ENCODE assay signal across 9 cellular contexts in genomic region chr4:102625232-102625930, GRCh38.
DNase-seq lines count a peak whose midpoint lies in the region; ATAC-seq, FAIRE-seq and TF ChIP-seq lines count a peak whose summit lies in the region.
"Had no signal": no experiment of that assay in that cellular context is flagged by ENCODE, and none has a peak within 500 bp of the region (broad histone marks: within the 10 kb centered on the region; RNA-seq: fewer than 3 reads in every experiment).

No MANE protein-coding gene starts in this region.

- H3K27me3 Mint-ChIP-seq in T-helper 17 cell (no peaks in the 10 kb centered on the region), mesothelial cell of epicardium (ENCODE audit: low read depth) (no peaks in the 10 kb centered on the region)

- peak overlapping the region; percentile 89 for H3K27ac Mint-ChIP-seq in T-helper 17 cell
- no peak overlapping the region for H3K27ac Mint-ChIP-seq in mesothelial cell of epicardium

- H3K4me1 Mint-ChIP-seq in T-helper 17 cell: peaks cover 50% of the 10 kb centered on the region
- H3K4me1 Mint-ChIP-seq in mesothelial cell of epicardium: peaks cover 34% of the 10 kb centered on the region

- H3K4me3 ChIP-seq in liver (ENCODE audit: low read depth in 1 of 3, low read length in 3 of 3): no peak overlapping the region
- H3K4me3 ChIP-seq: SJSA1 had no signal

- no peaks in the 10 kb centered on the region for H3K36me3 ChIP-seq in liver (ENCODE audit: control insufficient read depth in 4 of 4, insufficient read depth in 3 of 4, low read depth in 1 of 4, low read length in 3 of 4)
- H3K36me3 ChIP-seq: SJSA1 had no signal

- peak; percentile 55 for TF ChIP-seq CTCF in D721Med (IDR thresholded peaks at IDR 0.05; ENCODE audit: insufficient read depth, missing control alignments)
- peak; percentile 42 for TF ChIP-seq CTCF in liver (IDR thresholded peaks at IDR 0.05; ENCODE audit: low read depth, low read length, missing input control)
- no peak for TF ChIP-seq CTCF in mesothelial cell of epicardium (IDR thresholded peaks at IDR 0.05; ENCODE audit: unreplicated experiment)

- ATAC-seq in GM19463 (IDR thresholded peaks at IDR 0.05; ENCODE audit: unreplicated experiment) (peak; percentile 94), HG03439 (IDR thresholded peaks at IDR 0.05; ENCODE audit: unreplicated experiment) (peak; percentile 86), T-helper 17 cell (peak; percentile 95)

- WGBS in liver: 61% methylated on average over 3 of the region's 3 CpGs

- TF ChIP-seq RAD21 in liver (IDR thresholded peaks at IDR 0.05): peak; percentile 78 to 80

- H3K36me3 Mint-ChIP-seq in T-helper 17 cell (ENCODE audit: low read depth) (no peaks in the 10 kb centered on the region), mesothelial cell of epicardium (no peaks in the 10 kb centered on the region)

- H3K4me1 ChIP-seq in liver (ENCODE audit: control insufficient read depth in 4 of 4, insufficient read depth in 4 of 4, low read length in 3 of 4): peaks cover 0 to 13% (median 5%) of the 10 kb centered on the region in 4 donors

- H3K9ac ChIP-seq in liver (ENCODE audit: low read depth in 1 of 2, low read length in 2 of 2): no peak overlapping the region

- H3K9me3 ChIP-seq in T-helper 17 cell (ENCODE audit: control insufficient read depth, low read length, poor library complexity, severe bottlenecking) (no peaks in the 10 kb centered on the region), liver (ENCODE audit: control insufficient read depth in 4 of 4, low read length in 3 of 4) (no peaks in the 10 kb centered on the region)
- H3K9me3 ChIP-seq: SJSA1 had no signal

- DNase-seq in D721Med (ENCODE audit: insufficient read length, low spot score) (no peak), T-helper 17 cell (peak; percentile 38 to 54 (median 44)), T47D (ENCODE audit: low read depth in 1 of 2, low spot score in 1 of 2) (peak; percentile 10 to 67), T1000 (lab: John Stamatoyannopoulos, UW) (no peak), mesothelial cell of epicardium (ENCODE audit: low spot score in 2 of 2, unreplicated experiment in 2 of 2) (no peak)

- no peaks in the 10 kb centered on the region for H3K27me3 ChIP-seq in liver (ENCODE audit: control insufficient read depth in 4 of 4, insufficient read depth in 4 of 4, low read length in 3 of 4)
- H3K27me3 ChIP-seq: SJSA1 had no signal

- H3K27ac ChIP-seq in liver (ENCODE audit: low read depth in 1 of 2, low read length in 2 of 2): no peak overlapping the region
- H3K27ac ChIP-seq: SJSA1 had no signal

- H3K4me3 Mint-ChIP-seq in T-helper 17 cell (peak overlapping the region; percentile 95), mesothelial cell of epicardium (no peak overlapping the region)

- no peaks in the 10 kb centered on the region for H3K9me3 Mint-ChIP-seq in mesothelial cell of epicardium

- no peak for FAIRE-seq in D721Med (lab: Jason Lieb, UNC)

- in situ Hi-C loops in T47D (cut with HindIII; ENCODE audit: low pct_unique_long_range_greater_than_20kb, low sequenced_read_pairs): no loop called here

TF ChIP-seq in liver, 16 proteins besides CTCF, POLR2A, EP300 and RAD21:
- no peak for TF ChIP-seq SP1 (IDR thresholded peaks at IDR 0.05)
- TF ChIP-seq, protein P1, sequence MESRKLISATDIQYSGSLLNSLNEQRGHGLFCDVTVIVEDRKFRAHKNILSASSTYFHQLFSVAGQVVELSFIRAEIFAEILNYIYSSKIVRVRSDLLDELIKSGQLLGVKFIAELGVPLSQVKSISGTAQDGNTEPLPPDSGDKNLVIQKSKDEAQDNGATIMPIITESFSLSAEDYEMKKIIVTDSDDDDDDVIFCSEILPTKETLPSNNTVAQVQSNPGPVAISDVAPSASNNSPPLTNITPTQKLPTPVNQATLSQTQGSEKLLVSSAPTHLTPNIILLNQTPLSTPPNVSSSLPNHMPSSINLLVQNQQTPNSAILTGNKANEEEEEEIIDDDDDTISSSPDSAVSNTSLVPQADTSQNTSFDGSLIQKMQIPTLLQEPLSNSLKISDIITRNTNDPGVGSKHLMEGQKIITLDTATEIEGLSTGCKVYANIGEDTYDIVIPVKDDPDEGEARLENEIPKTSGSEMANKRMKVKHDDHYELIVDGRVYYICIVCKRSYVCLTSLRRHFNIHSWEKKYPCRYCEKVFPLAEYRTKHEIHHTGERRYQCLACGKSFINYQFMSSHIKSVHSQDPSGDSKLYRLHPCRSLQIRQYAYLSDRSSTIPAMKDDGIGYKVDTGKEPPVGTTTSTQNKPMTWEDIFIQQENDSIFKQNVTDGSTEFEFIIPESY (IDR thresholded peaks at IDR 0.05): no peak

Comparison
In these comparisons a context has a peak if more than half of its experiments do, and no peak if none do; other contexts are left out.
1. DNase-seq: peak in T-helper 17 cell (3 of 3) and T47D (2 of 2); none in D721Med (single experiment), T1000 (single experiment) and mesothelial cell of epicardium (0 of 2).
2. Peak in every context shown above with its lines, with median percentiles within 50 percentile points of each other: ATAC-seq.